ENCODE assay signal across 8 cellular contexts in genomic region chr22:22030493-22031182, GRCh38. TPM values are rescaled to one million over a fixed set of nuclear protein-coding genes. Genes with fewer than 3 reads are reported as not detected.
DNase-seq lines count a peak whose midpoint lies in the region; ATAC-seq and TF ChIP-seq lines count a peak whose summit lies in the region.

No MANE protein-coding gene starts in this region.

- no peak for TF ChIP-seq EP300 in ovary (IDR thresholded peaks at IDR 0.05)

- H3K4me2 ChIP-seq in mammary epithelial cell (ENCODE audit: insufficient read depth, low read depth, low read length) = no peak overlapping the region

- H3K27me3 Mint-ChIP-seq in stimulated activated naive CD8-positive, alpha-beta T cell treated with anti-CD3 and anti-CD28 coated beads, Interleukin-15, amount 100 ng/mL, for 72 hours = no peaks in the 10 kb centered on the region
- peaks cover 5% of the 10 kb centered on the region for H3K27me3 Mint-ChIP-seq in activated T-helper 2 cell treated with anti-CD3 and anti-CD28 coated beads, Interferon-gamma antibody, Interleukin-2, Interleukin-4, amounts not matched to agents 10 μg/mL and 5 μg/mL and 100 μg/mL, durations not matched to agents 14 hours and 24 hours and 36 hours (ENCODE audit: low read depth)

- no peak overlapping the region for H3K9ac ChIP-seq in mammary epithelial cell (ENCODE audit: insufficient read depth, low read length)

- dilution Hi-C loops in mammary epithelial cell (cut with HindIII; ENCODE audit: low sequenced_read_pairs) = loop anchor here (5.0 kb wide), 1 partner anchor 58 kb away; no protein-coding TSS in a partner anchor

- H3K4me3 Mint-ChIP-seq in stimulated activated naive CD8-positive, alpha-beta T cell treated with anti-CD3 and anti-CD28 coated beads, Interleukin-15, amount 100 ng/mL, for 72 hours = no peak overlapping the region
- no peak overlapping the region for H3K4me3 Mint-ChIP-seq in activated T-helper 2 cell treated with anti-CD3 and anti-CD28 coated beads, Interferon-gamma antibody, Interleukin-2, Interleukin-4, amounts not matched to agents 10 μg/mL and 5 μg/mL and 100 μg/mL, durations not matched to agents 14 hours and 24 hours and 36 hours (ENCODE audit: low read depth)

- H3K36me3 ChIP-seq in mammary epithelial cell (ENCODE audit: insufficient read depth, low read length) (no peaks in the 10 kb centered on the region), ovary (no peaks in the 10 kb centered on the region)

- peak; percentile 20 for DNase-seq in stimulated activated naive CD8-positive, alpha-beta T cell treated with anti-CD3 and anti-CD28 coated beads, Interleukin-15, Interleukin-2, amounts not matched to agents 100 U/mL and 50 U/mL, for 24 hours
- no peak for DNase-seq in stimulated activated naive CD8-positive, alpha-beta T cell treated with anti-CD3 and anti-CD28 coated beads, Interleukin-15, amount 100 ng/mL, for 72 hours
- no peak for DNase-seq in mammary epithelial cell
- peak in 3 of 5 donors; percentile 26 to 49 (median 46) for DNase-seq in ovary
- no peak for DNase-seq in HK-2 (ENCODE audit: unreplicated experiment)
- no peak for DNase-seq in effector CD8-positive, alpha-beta T cell (lab: John Stamatoyannopoulos, UW)
- DNase-seq in activated T-helper 2 cell treated with anti-CD3 and anti-CD28 coated beads, Interferon-gamma antibody, Interleukin-2, Interleukin-4, amounts not matched to agents 10 μg/mL and 5 μg/mL and 100 μg/mL, durations not matched to agents 14 hours and 24 hours and 36 hours (ENCODE audit: low spot score) = no peak

- no peaks in the 10 kb centered on the region for H3K4me1 Mint-ChIP-seq in stimulated activated naive CD8-positive, alpha-beta T cell treated with anti-CD3 and anti-CD28 coated beads, Interleukin-15, amount 100 ng/mL, for 72 hours
- no peaks in the 10 kb centered on the region for H3K4me1 Mint-ChIP-seq in activated T-helper 2 cell treated with anti-CD3 and anti-CD28 coated beads, Interferon-gamma antibody, Interleukin-2, Interleukin-4, amounts not matched to agents 10 μg/mL and 5 μg/mL and 100 μg/mL, durations not matched to agents 14 hours and 24 hours and 36 hours (ENCODE audit: low read depth)

- CTCF ChIA-PET in mammary epithelial cell (lab: Charles Lee; ENCODE audit: low non-redundant PET) = no interaction called here

- H2AFZ ChIP-seq in mammary epithelial cell (ENCODE audit: low read depth, low read length) = no peak overlapping the region

- no peak overlapping the region for H3K27ac Mint-ChIP-seq in stimulated activated naive CD8-positive, alpha-beta T cell treated with anti-CD3 and anti-CD28 coated beads, Interleukin-15, amount 100 ng/mL, for 72 hours
- H3K27ac Mint-ChIP-seq in activated T-helper 2 cell treated with anti-CD3 and anti-CD28 coated beads, Interferon-gamma antibody, Interleukin-2, Interleukin-4, amounts not matched to agents 10 μg/mL and 5 μg/mL and 100 μg/mL, durations not matched to agents 14 hours and 24 hours and 36 hours = no peak overlapping the region

- no peak for ATAC-seq in stimulated activated naive CD8-positive, alpha-beta T cell treated with anti-CD3 and anti-CD28 coated beads, Interleukin-15, Interleukin-2, amounts not matched to agents 100 U/mL and 50 U/mL, for 24 hours
- ATAC-seq in stimulated activated naive CD8-positive, alpha-beta T cell treated with anti-CD3 and anti-CD28 coated beads, Interleukin-15, amount 100 ng/mL, for 72 hours = no peak
- ATAC-seq in HG03108 (IDR thresholded peaks at IDR 0.05; ENCODE audit: unreplicated experiment) = peak; percentile 49

- WGBS in mammary epithelial cell (ENCODE audit: low coverage, missing lambda C conversion rate) = 74% methylated on average over 5 of the region's 7 CpGs
- 41 to 48% (median 45%) methylated on average over 7 of the region's 7 CpGs for WGBS in ovary, 3 donors

- no peaks in the 10 kb centered on the region for H3K9me3 Mint-ChIP-seq in stimulated activated naive CD8-positive, alpha-beta T cell treated with anti-CD3 and anti-CD28 coated beads, Interleukin-15, amount 100 ng/mL, for 72 hours
- H3K9me3 Mint-ChIP-seq in activated T-helper 2 cell treated with anti-CD3 and anti-CD28 coated beads, Interferon-gamma antibody, Interleukin-2, Interleukin-4, amounts not matched to agents 10 μg/mL and 5 μg/mL and 100 μg/mL, durations not matched to agents 14 hours and 24 hours and 36 hours = no peaks in the 10 kb centered on the region

- no peak for TF ChIP-seq POLR2A in ovary (IDR thresholded peaks at IDR 0.05)

- intact Hi-C loops in mammary epithelial cell (cut with micrococcal nuclease) = no loop called here
- intact Hi-C loops in ovary (cut with DNase I) = no loop called here
- intact Hi-C loops in activated T-helper 2 cell treated with anti-CD3 and anti-CD28 coated beads, Interferon-gamma antibody, Interleukin-2, Interleukin-4, amounts not matched to agents 10 μg/mL and 5 μg/mL and 100 μg/mL, durations not matched to agents 14 hours and 24 hours and 36 hours (cut with micrococcal nuclease) = no loop called here

- H3K4me3 ChIP-seq in mammary epithelial cell (replicated peaks in 1 of 3; ENCODE audit: insufficient read depth in 1 of 3, low read depth in 2 of 3, low read length in 3 of 3) = no peak overlapping the region
- no peak overlapping the region for H3K4me3 ChIP-seq in ovary

- in situ Hi-C loops in mammary epithelial cell (cut with MboI; ENCODE audit: low sequenced_read_pairs in 2 of 2) = no loop called here

- no peaks in the 10 kb centered on the region for H3K27me3 ChIP-seq in mammary epithelial cell (ENCODE audit: insufficient read depth, low read length)
- H3K27me3 ChIP-seq in ovary = no peaks in the 10 kb centered on the region

- H3K79me2 ChIP-seq in mammary epithelial cell (ENCODE audit: insufficient read depth, low read length) = no peaks in the 10 kb centered on the region

- no TSS peak for BruUV-seq in mammary epithelial cell (replicated peaks; lab: Mats Ljungman, UMichigan)

- H3K4me1 ChIP-seq in mammary epithelial cell (ENCODE audit: insufficient read depth, low read length) (no peaks in the 10 kb centered on the region), ovary (ENCODE audit: insufficient read depth) (no peaks in the 10 kb centered on the region)

- TF ChIP-seq CTCF in mammary epithelial cell (conservative IDR thresholded peaks at IDR 0.05 in 1 of 2, IDR thresholded peaks at IDR 0.05 in 1 of 2; ENCODE audit: extremely low read depth in 1 of 2, insufficient read depth in 1 of 2, low read depth in 1 of 2, low read length in 2 of 2) (peak; percentile 36 to 47), ovary (IDR thresholded peaks at IDR 0.05) (no peak)

- no peaks in the 10 kb centered on the region for H3K9me3 ChIP-seq in mammary epithelial cell (replicated peaks; ENCODE audit: insufficient read depth, low read length)
- no peaks in the 10 kb centered on the region for H3K9me3 ChIP-seq in ovary

- no peak overlapping the region for H3K27ac ChIP-seq in mammary epithelial cell (ENCODE audit: insufficient read depth, low read depth, low read length)
- H3K27ac ChIP-seq in ovary = no peak overlapping the region

- no peaks in the 10 kb centered on the region for H4K20me1 ChIP-seq in mammary epithelial cell (ENCODE audit: insufficient read depth, low read length)

- no peaks in the 10 kb centered on the region for H3K36me3 Mint-ChIP-seq in activated T-helper 2 cell treated with anti-CD3 and anti-CD28 coated beads, Interferon-gamma antibody, Interleukin-2, Interleukin-4, amounts not matched to agents 10 μg/mL and 5 μg/mL and 100 μg/mL, durations not matched to agents 14 hours and 24 hours and 36 hours (ENCODE audit: low read depth)

RNA-seq across cellular contexts. Expression of gene TOP3B, which starts 48.1 kb away (rescaled TPM):
- 10 to 100 TPM; 36.4 to 36.7 TPM for total RNA-seq in mammary epithelial cell
- polyA plus RNA-seq in mammary epithelial cell = 11.7 TPM
- 29.3 TPM for polyA minus RNA-seq in mammary epithelial cell
- 10 to 100 TPM; 17.3 to 31.5 (median 25.2) TPM for total RNA-seq in ovary
- 10 to 100 TPM in 1 of 2 donors, 1 to 10 TPM in 1; 9.1 to 17.4 TPM for polyA plus RNA-seq in ovary
- 40.9 and 46.7 TPM in 2 replicates for total RNA-seq in activated T-helper 2 cell treated with anti-CD3 and anti-CD28 coated beads, Interferon-gamma antibody, Interleukin-2, Interleukin-4, amounts not matched to agents 10 μg/mL and 5 μg/mL and 100 μg/mL, durations not matched to agents 14 hours and 24 hours and 36 hours

Comparison
In these comparisons a context has a peak if more than half of its experiments do, and no peak if none do; other contexts are left out.
1. DNase-seq: peak in stimulated activated naive CD8-positive, alpha-beta T cell treated with anti-CD3 and anti-CD28 coated beads, Interleukin-15, Interleukin-2, amounts not matched to agents 100 U/mL and 50 U/mL, for 24 hours (single experiment) and ovary (3 of 5); none in stimulated activated naive CD8-positive, alpha-beta T cell treated with anti-CD3 and anti-CD28 coated beads, Interleukin-15, amount 100 ng/mL, for 72 hours (0 of 2), mammary epithelial cell (single experiment), HK-2 (single experiment), effector CD8-positive, alpha-beta T cell (single experiment) and activated T-helper 2 cell treated with anti-CD3 and anti-CD28 coated beads, Interferon-gamma antibody, Interleukin-2, Interleukin-4, amounts not matched to agents 10 μg/mL and 5 μg/mL and 100 μg/mL, durations not matched to agents 14 hours and 24 hours and 36 hours (single experiment).
2. CTCF ChIP-seq: peak in mammary epithelial cell (2 of 2); none in ovary (0 of 3).